Comparison of ENCODE assay signal across 9 cellular contexts in the genomic region with DNA sequence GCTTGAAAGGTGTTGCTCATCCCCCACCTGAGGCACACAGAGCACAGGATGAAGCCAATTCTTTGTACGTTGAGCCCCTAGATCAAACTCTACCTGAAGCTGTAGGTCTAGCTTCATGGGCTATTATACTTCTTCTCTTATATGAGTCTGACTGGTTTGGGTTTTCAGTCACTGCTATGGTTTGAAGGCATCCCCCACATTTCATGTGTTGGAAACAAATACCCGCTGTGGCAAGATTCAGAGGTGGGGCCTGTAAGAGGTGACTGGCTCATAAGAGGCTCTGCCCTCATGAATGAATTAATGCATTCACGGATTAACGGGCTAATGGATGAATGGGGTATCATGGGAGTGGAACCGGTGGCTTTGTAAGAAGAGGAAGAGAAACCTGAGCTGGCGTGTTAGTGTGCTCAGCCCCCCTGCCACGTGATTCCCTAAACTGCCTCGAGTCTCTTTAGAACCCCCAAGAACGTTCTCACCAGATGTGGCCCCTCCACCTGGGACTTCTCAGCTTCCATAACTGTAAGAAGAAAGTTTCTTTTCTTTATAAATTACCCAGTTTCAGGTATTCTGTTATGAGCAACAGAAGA. TPM values are rescaled to one million over a fixed set of nuclear protein-coding genes. Genes with fewer than 3 reads are reported as not detected.
DNase-seq lines count a peak whose midpoint lies in the region; ATAC-seq and TF ChIP-seq lines count a peak whose summit lies in the region.
"Had no signal": no experiment of that assay in that cellular context is flagged by ENCODE, and none has a peak within 500 bp of the region (broad histone marks: within the 10 kb centered on the region; RNA-seq: fewer than 3 reads in every experiment).

No MANE protein-coding gene starts in this region.

- H3K27me3 ChIP-seq in naive thymus-derived CD4-positive, alpha-beta T cell (ENCODE audit: control insufficient read depth in 2 of 2, insufficient read depth in 2 of 2, low read length in 2 of 2) = no peaks in the 10 kb centered on the region
- H3K27me3 ChIP-seq in left ventricle myocardium inferior (ENCODE audit: low read depth) (no peaks in the 10 kb centered on the region), psoas muscle (ENCODE audit: insufficient read depth in 3 of 3, low read length in 2 of 3) (peaks cover 0 to 3% (median 0%) of the 10 kb centered on the region in 3 donors)

- intact Hi-C loops in naive thymus-derived CD4-positive, alpha-beta T cell (cut with micrococcal nuclease) = no loop called here
- intact Hi-C loops in left ventricle myocardium inferior (cut with micrococcal nuclease) = no loop called here
- intact Hi-C loops in psoas muscle (cut with DNase I) = no loop called here

- H3K27me3 Mint-ChIP-seq in naive thymus-derived CD4-positive, alpha-beta T cell = no peaks in the 10 kb centered on the region

- peak overlapping the region in 1 of 9 donors; percentile 14 for H3K27ac Mint-ChIP-seq in naive thymus-derived CD4-positive, alpha-beta T cell

- H3K4me1 Mint-ChIP-seq in naive thymus-derived CD4-positive, alpha-beta T cell = peaks cover 16 to 64% (median 41%) of the 10 kb centered on the region in 7 donors

- peaks cover 0 to 1% (median 0%) of the 10 kb centered on the region in 11 donors for H3K9me3 Mint-ChIP-seq in naive thymus-derived CD4-positive, alpha-beta T cell

- peak overlapping the region; percentile 39 for H3K4me3 ChIP-seq in NB4 (ENCODE audit: low read depth, low read length)
- no peak overlapping the region for H3K4me3 ChIP-seq in naive thymus-derived CD4-positive, alpha-beta T cell (ENCODE audit: low read length)
- H3K4me3 ChIP-seq in left ventricle myocardium inferior = no peak overlapping the region
- H3K4me3 ChIP-seq in psoas muscle = no peak overlapping the region

- H3K36me3 Mint-ChIP-seq in naive thymus-derived CD4-positive, alpha-beta T cell = peaks cover 0 to 18% (median 6%) of the 10 kb centered on the region in 5 donors

- H3K9me3 ChIP-seq in naive thymus-derived CD4-positive, alpha-beta T cell (ENCODE audit: control insufficient read depth in 2 of 3, low read length in 3 of 3) = no peaks in the 10 kb centered on the region
- H3K9me3 ChIP-seq in left ventricle myocardium inferior (replicated peaks) (no peaks in the 10 kb centered on the region), psoas muscle (no peaks in the 10 kb centered on the region)

- 84 to 87% (median 85%) methylated on average over 9 of the region's 9 CpGs for WGBS in psoas muscle, 3 donors

- TF ChIP-seq CTCF in NB4 (IDR thresholded peaks at IDR 0.05; ENCODE audit: low read depth, low read length) (no peak), left ventricle myocardium inferior (IDR thresholded peaks at IDR 0.05; ENCODE audit: borderline replicate concordance) (no peak), psoas muscle (IDR thresholded peaks at IDR 0.05) (no peak)

- POLR2A ChIA-PET in naive thymus-derived CD4-positive, alpha-beta T cell (lab: Charles Lee) = no interaction called here

- H3K4me3 Mint-ChIP-seq in naive thymus-derived CD4-positive, alpha-beta T cell = no peak overlapping the region

- CTCF ChIA-PET in naive thymus-derived CD4-positive, alpha-beta T cell (lab: Charles Lee) = no interaction called here

- H3K4me1 ChIP-seq in naive thymus-derived CD4-positive, alpha-beta T cell (ENCODE audit: control insufficient read depth in 2 of 2, insufficient read depth in 2 of 2, low read length in 2 of 2) = peaks cover 11 to 58% of the 10 kb centered on the region in 2 donors
- H3K4me1 ChIP-seq in left ventricle myocardium inferior (peaks cover 42% of the 10 kb centered on the region), psoas muscle (no peaks in the 10 kb centered on the region)

- no peak overlapping the region for H3K27ac ChIP-seq in naive thymus-derived CD4-positive, alpha-beta T cell (ENCODE audit: low read depth, low read length)
- no peak overlapping the region for H3K27ac ChIP-seq in left ventricle myocardium inferior (replicated peaks)
- no peak overlapping the region for H3K27ac ChIP-seq in psoas muscle

- no peaks in the 10 kb centered on the region for H3K36me3 ChIP-seq in naive thymus-derived CD4-positive, alpha-beta T cell (ENCODE audit: control insufficient read depth in 2 of 3, insufficient read depth in 3 of 3, low read length in 3 of 3)
- H3K36me3 ChIP-seq in left ventricle myocardium inferior (no peaks in the 10 kb centered on the region), psoas muscle (ENCODE audit: insufficient read depth in 1 of 2, low read depth in 1 of 2) (no peaks in the 10 kb centered on the region)

- ATAC-seq in GM18511 (IDR thresholded peaks at IDR 0.05; ENCODE audit: unreplicated experiment) (peak; percentile 72), GM21723 (IDR thresholded peaks at IDR 0.05; ENCODE audit: unreplicated experiment) (peak; percentile 65), psoas muscle (no peak)
- ATAC-seq in naive thymus-derived CD4-positive, alpha-beta T cell = peak; percentile 44

- TF ChIP-seq POLR2A in NB4 (IDR thresholded peaks at IDR 0.05; ENCODE audit: extremely low read depth, insufficient read length) = no peak

- DNase-seq in NB4 (ENCODE audit: low read depth) = peak; percentile 67
- DNase-seq in naive thymus-derived CD4-positive, alpha-beta T cell = no peak
- no peak for DNase-seq in mucosa of gallbladder (ENCODE audit: low spot score)
- DNase-seq in left ventricle myocardium inferior = no peak
- DNase-seq in psoas muscle = no peak
- no peak for DNase-seq in HK-2 (ENCODE audit: unreplicated experiment)
- DNase-seq: GOT3 had no signal

RNA-seq across cellular contexts. Expression of a gene that starts 39.2 kb away (rescaled TPM):
- 100 to 1,000 TPM in 2 of 5 experiments, 10 to 100 TPM in 3; 42.0 to 143 (median 53.8) TPM for total RNA-seq in naive thymus-derived CD4-positive, alpha-beta T cell
- 1 to 10 TPM; 2.9 to 6.2 TPM for polyA plus RNA-seq in naive thymus-derived CD4-positive, alpha-beta T cell
- total RNA-seq in mucosa of gallbladder (29.8 TPM), left ventricle myocardium inferior (11.2 TPM), psoas muscle (1 to 10 TPM; 5.3 to 8.3 (median 6.9) TPM)
- polyA plus RNA-seq in psoas muscle = 1 to 10 TPM; 2.5 to 4.0 (median 3.5) TPM

Comparison
In these comparisons a context has a peak if more than half of its experiments do, and no peak if none do; other contexts are left out.
1. ATAC-seq: peak in GM18511 (single experiment), GM21723 (single experiment) and naive thymus-derived CD4-positive, alpha-beta T cell (single experiment); none in psoas muscle (0 of 4).